ENCODE assay signal across 1 cellular context in the genomic region with DNA sequence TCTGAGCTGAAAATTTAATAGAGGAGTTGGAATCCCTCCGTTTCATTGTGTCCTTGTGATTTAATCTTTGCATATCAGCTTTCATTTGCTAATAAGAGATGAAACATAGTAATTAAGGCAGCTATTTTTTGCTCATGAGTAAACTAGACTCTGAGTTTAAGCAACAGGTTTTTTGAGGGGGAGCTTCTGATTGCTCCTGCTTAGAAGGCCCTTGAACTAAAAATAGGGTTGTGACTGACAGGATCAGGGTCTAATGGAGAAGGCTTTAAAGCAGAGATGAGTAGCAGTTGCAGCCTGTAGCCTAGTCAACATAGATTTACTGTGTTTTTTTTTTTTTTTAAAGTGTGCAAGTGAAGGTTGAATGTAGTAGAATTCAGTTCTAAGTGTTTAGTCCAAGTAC.
A peak's percentile ranks its signal among the peaks of the same experiment; 100 is the strongest.
TF ChIP-seq lines count a peak whose summit lies in the region.

No MANE protein-coding gene starts in this region.

TF ChIP-seq in HEK293, 187 proteins besides CTCF, POLR2A, EP300 and RAD21 (continued from another document):
- TF ChIP-seq ZBTB11 (tag by site-specific recombination; conservative IDR thresholded peaks at IDR 0.05; ENCODE audit: low read depth) (no peak), PRDM6 (tag by site-specific recombination; IDR thresholded peaks at IDR 0.05) (0 out of 2 replicates have a peak, but pooled peaks have one; percentile 17), ZNF146 (tag by site-specific recombination; IDR thresholded peaks at IDR 0.05) (no peak), ZNF76 (tag by site-specific recombination; IDR thresholded peaks at IDR 0.05; ENCODE audit: borderline replicate concordance, low read depth) (no peak)
